Comparison of ENCODE assay signal across 17 cellular contexts in the genomic region with DNA sequence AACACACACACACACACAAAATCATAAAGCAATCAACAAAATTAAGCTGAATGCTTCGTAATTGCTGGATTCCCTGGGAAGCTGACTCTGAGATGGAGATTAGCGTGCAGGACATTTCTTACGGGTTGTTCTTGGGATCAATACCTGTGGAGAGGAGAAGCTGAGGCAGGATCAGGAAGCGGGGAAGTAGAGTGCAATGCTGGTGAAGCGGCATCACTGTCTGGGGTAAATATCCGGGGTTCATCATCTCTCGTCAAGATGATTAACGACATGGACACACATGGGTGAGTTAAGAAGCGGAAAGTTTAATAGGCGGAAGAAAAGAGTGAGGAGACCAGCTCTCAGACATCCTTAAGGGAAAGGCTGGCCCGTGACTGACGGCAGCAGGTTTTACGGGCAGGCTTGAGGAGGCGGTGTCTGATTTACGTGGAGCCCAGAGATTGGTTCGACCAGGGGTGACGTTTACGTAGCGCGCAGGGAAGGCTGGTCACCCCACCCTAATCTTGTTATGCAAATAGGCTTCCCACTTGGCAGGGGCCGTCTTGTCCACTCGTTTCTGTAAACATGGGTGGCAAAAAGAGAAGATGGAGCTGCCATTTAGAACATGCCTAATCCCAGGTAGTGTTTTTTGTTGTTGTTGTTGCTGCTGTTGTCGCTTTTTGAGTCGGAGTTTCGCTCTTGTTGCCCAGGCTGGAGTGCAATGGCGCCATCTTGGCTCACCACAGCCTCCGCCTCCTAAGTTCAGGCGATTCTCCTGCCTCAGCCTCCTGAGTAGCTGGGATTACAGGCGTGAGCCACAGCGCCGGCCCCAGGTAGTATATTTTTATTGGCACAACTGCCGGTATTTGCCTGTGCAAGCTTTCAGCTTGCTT.
DNase-seq lines count a peak whose midpoint lies in the region; FAIRE-seq and TF ChIP-seq lines count a peak whose summit lies in the region.
"Had no signal": no experiment of that assay in that cellular context is flagged by ENCODE, and none has a peak within 500 bp of the region (broad histone marks: within the 10 kb centered on the region; RNA-seq: fewer than 3 reads in every experiment).

No MANE protein-coding gene starts in this region.

- DNase-seq in ELF-1 (ENCODE audit: low read depth, low spot score) (peak; percentile 98), RPMI7951 (ENCODE audit: low read depth) (peak; percentile 23), bronchial epithelial cell (ENCODE audit: low read depth) (no peak), retinal pigment epithelial cell (ENCODE audit: low read depth) (no peak), pons (ENCODE audit: low spot score) (no peak), anterior cingulate cortex (lab: John Stamatoyannopoulos, UW) (no peak), kidney glomerular epithelial cell (lab: John Stamatoyannopoulos, UW) (no peak)
- DNase-seq: AML-193; CD4-positive, CD25-positive, alpha-beta regulatory T cell; DND-41; H9; MM.1S; NCI-H1105 treated with DMSO at 0.1 percent for 48 hours; NCI-H187; NCI-H524 treated with DMSO at 0.1 percent for 48 hours; SK-N-SH had no signal

- H3K36me3 ChIP-seq in bronchial epithelial cell (ENCODE audit: control insufficient read depth, insufficient read depth, low read length): no peaks in the 10 kb centered on the region

- TF ChIP-seq CTCF in bronchial epithelial cell (IDR thresholded peaks at IDR 0.05; ENCODE audit: insufficient read depth, low read length, severe bottlenecking) (no peak), retinal pigment epithelial cell (conservative IDR thresholded peaks at IDR 0.05; ENCODE audit: low read depth, low read length) (no peak)

- H3K4me3 ChIP-seq in bronchial epithelial cell (ENCODE audit: low read depth, low read length) (no peak overlapping the region), retinal pigment epithelial cell (ENCODE audit: low read length) (peak overlapping the region; percentile 4)

- peaks cover 2% of the 10 kb centered on the region for H3K27me3 ChIP-seq in bronchial epithelial cell (ENCODE audit: control insufficient read depth, insufficient read depth, low read length)

- FAIRE-seq in bronchial epithelial cell (lab: Jason Lieb, UNC): peak; percentile 40
- FAIRE-seq: HepG2 had no signal

Comparison
In these comparisons a context has a peak if more than half of its experiments do, and no peak if none do; other contexts are left out.
1. DNase-seq: peak in ELF-1 (single experiment) and RPMI7951 (single experiment); none in bronchial epithelial cell (single experiment), retinal pigment epithelial cell (single experiment), pons (single experiment), anterior cingulate cortex (0 of 58) and kidney glomerular epithelial cell (single experiment).